Comparison of ENCODE assay signal across 7 cellular contexts in genomic region chr6:150043096-150043495, GRCh38. TPM values are rescaled to one million over a fixed set of nuclear protein-coding genes. Genes with fewer than 3 reads are reported as not detected.
"Had no signal": no experiment of that assay in that cellular context is flagged by ENCODE, and none has a peak within 500 bp of the region (broad histone marks: within the 10 kb centered on the region; RNA-seq: fewer than 3 reads in every experiment).

No MANE protein-coding gene starts in this region.

- DNase-seq: H9, HCEC 1CT, IMR-90, KG1 had no signal

- H3K4me2 ChIP-seq: GM23338 had no signal

- ATAC-seq: GM23338, K562 had no signal

- H3K4me3 ChIP-seq: GM23338, K562 had no signal

RNA-seq across cellular contexts. Expression of gene RAET1L, which starts 17.8 kb away (rescaled TPM):
- total RNA-seq: GM23338, H1, H9, IMR-90, K562 had no signal
- polyA plus RNA-seq: GM23338, H1, IMR-90, K562 had no signal

RNA-seq across cellular contexts. Expression of gene ULBP3, which starts 25.8 kb away (rescaled TPM):
- total RNA-seq: K562 had no signal
